In genomic region chr17:49486012-49486641, GRCh38 we compare ENCODE assay signal across 14 cellular contexts. TPM values are rescaled to one million over a fixed set of nuclear protein-coding genes. Genes with fewer than 3 reads are reported as not detected.
DNase-seq lines count a peak whose midpoint lies in the region; ATAC-seq, FAIRE-seq and TF ChIP-seq lines count a peak whose summit lies in the region.
"Had no signal": no experiment of that assay in that cellular context is flagged by ENCODE, and none has a peak within 500 bp of the region (broad histone marks: within the 10 kb centered on the region; RNA-seq: fewer than 3 reads in every experiment).

No MANE protein-coding gene starts in this region.

- H3K79me2 ChIP-seq in keratinocyte (ENCODE audit: control insufficient read depth, insufficient read depth, low read length): no peaks in the 10 kb centered on the region

- 14% methylated on average over 13 of the region's 13 CpGs for WGBS in HUES64

- TF ChIP-seq CTCF in RWPE2 (IDR thresholded peaks at IDR 0.05; ENCODE audit: poor library complexity, severe bottlenecking) (no peak), keratinocyte (optimal IDR thresholded peaks at IDR 0.05 in 1 of 3, IDR thresholded peaks at IDR 0.05 in 1 of 3, conservative IDR thresholded peaks at IDR 0.05 in 1 of 3; ENCODE audit: extremely low read depth in 1 of 3, insufficient read depth in 2 of 3, low read length in 3 of 3) (no peak)

- H3K9ac ChIP-seq in HUES64 (ENCODE audit: low read depth, low read length) (peak overlapping the region; percentile 54), keratinocyte (ENCODE audit: control insufficient read depth, extremely low read depth, insufficient read depth, low read length) (no peak overlapping the region)

- H3K4me2 ChIP-seq in keratinocyte (ENCODE audit: control insufficient read depth, extremely low read depth, insufficient read depth, low read depth, low read length): peak overlapping the region; percentile 45

- ATAC-seq in RWPE2 (ENCODE audit: low read depth) (peak; percentile 45; the same call in 1 of the 3 replicates), HG03469 (IDR thresholded peaks at IDR 0.05; ENCODE audit: unreplicated experiment) (no peak)
- ATAC-seq: activated CD4-positive, CD25-positive, alpha-beta regulatory T cell treated with anti-CD3 and anti-CD28 coated beads, Interleukin-2, amount 50 U/mL, for 24 hours had no signal

- H3K9me1 ChIP-seq in keratinocyte (ENCODE audit: control insufficient read depth, extremely low read depth, insufficient read depth, low read length): no peaks in the 10 kb centered on the region

- peak; percentile 71 for FAIRE-seq in keratinocyte (lab: Jason Lieb, UNC)
- FAIRE-seq in GM19239 (lab: Jason Lieb, UNC): no peak

- H3K9me3 ChIP-seq in HUES64 (ENCODE audit: insufficient read depth, low read depth, low read length) (no peaks in the 10 kb centered on the region), RWPE2 (ENCODE audit: severe bottlenecking) (no peaks in the 10 kb centered on the region), keratinocyte (ENCODE audit: control insufficient read depth, low read depth, low read length) (no peaks in the 10 kb centered on the region)
- H3K9me3 ChIP-seq: ovary had no signal

- H4K20me1 ChIP-seq in keratinocyte (ENCODE audit: control insufficient read depth, extremely low read depth, insufficient read depth, low read length): no peaks in the 10 kb centered on the region

- H3K36me3 ChIP-seq in HUES64 (ENCODE audit: insufficient read depth, low read length): no peaks in the 10 kb centered on the region
- H3K36me3 ChIP-seq in RWPE2 (ENCODE audit: low read depth): no peaks in the 10 kb centered on the region
- H3K36me3 ChIP-seq in keratinocyte (ENCODE audit: control insufficient read depth in 2 of 2, extremely low read depth in 1 of 2, insufficient read depth in 2 of 2, low read length in 2 of 2): no peaks in the 10 kb centered on the region
- H3K36me3 ChIP-seq: ovary had no signal

- peaks cover 24% of the 10 kb centered on the region for H3K4me1 ChIP-seq in HUES64 (ENCODE audit: insufficient read depth, low read length)
- no peaks in the 10 kb centered on the region for H3K4me1 ChIP-seq in RWPE2 (ENCODE audit: insufficient read depth, poor library complexity, severe bottlenecking)
- H3K4me1 ChIP-seq in keratinocyte (ENCODE audit: control insufficient read depth, extremely low read depth, insufficient read depth, low read length): peaks cover 6% of the 10 kb centered on the region

- H3K27ac ChIP-seq in HUES64 (ENCODE audit: low read depth, low read length) (peak overlapping the region; percentile 66; the same call in 1 of the 2 replicates), RWPE2 (ENCODE audit: poor library complexity, severe bottlenecking) (no peak overlapping the region), keratinocyte (ENCODE audit: control insufficient read depth, insufficient read depth, low read length) (no peak overlapping the region)
- H3K27ac ChIP-seq: ovary had no signal

- peak overlapping the region; percentile 45 for H3K4me3 ChIP-seq in HUES64 (ENCODE audit: low read length)
- no peak overlapping the region for H3K4me3 ChIP-seq in RWPE2 (ENCODE audit: severe bottlenecking)
- peak overlapping the region in 1 of 3 experiments; percentile 20 for H3K4me3 ChIP-seq in keratinocyte (ENCODE audit: control insufficient read depth in 2 of 3, extremely low read depth in 1 of 3, insufficient read depth in 2 of 3, low read depth in 1 of 3, low read length in 3 of 3)
- H3K4me3 ChIP-seq: ovary had no signal

- dilution Hi-C loops in keratinocyte (cut with MboI; ENCODE audit: extremely low pct_ligation_motif_present, low sequenced_read_pairs): no loop called here

- H3K27me3 ChIP-seq in HUES64 (ENCODE audit: insufficient read depth, low read length) (peaks cover 11% of the 10 kb centered on the region; the same call in 1 of the 2 replicates), RWPE2 (ENCODE audit: insufficient read depth, poor library complexity, severe bottlenecking) (no peaks in the 10 kb centered on the region), keratinocyte (ENCODE audit: control insufficient read depth, extremely low read depth, insufficient read depth, low read length) (peaks cover 34% of the 10 kb centered on the region)
- H3K27me3 ChIP-seq: ovary had no signal

- DNase-seq in CD1c-positive myeloid dendritic cell (ENCODE audit: extremely low spot score) (peak; percentile 68), RWPE2 (ENCODE audit: low spot score) (no peak), keratinocyte (ENCODE audit: low read depth, low spot score) (no peak), GM19239 (ENCODE audit: insufficient read length, low spot score) (no peak), inferior parietal cortex (ENCODE audit: extremely low spot score) (no peak), T-helper 9 cell (no peak)
- DNase-seq: activated gamma-delta T cell treated with Interleukin-2 at 50 U/mL for 16 hours; CD4-positive, CD25-positive, alpha-beta regulatory T cell; cerebellar nuclear complex; ovary; stimulated activated CD4-positive, alpha-beta T cell treated with anti-CD3 and anti-CD28 coated beads, Interleukin-4, amount 100 ng/mL, for 4 hours had no signal

- peak overlapping the region; percentile 65 for H2AFZ ChIP-seq in keratinocyte (ENCODE audit: control insufficient read depth, low read length)

RNA-seq across cellular contexts. Expression of gene NGFR, which starts 9.0 kb away (rescaled TPM):
- 9.9 TPM for polyA plus RNA-seq in HUES64 (2013, experiment 1 of 2)
- 16.5 TPM for polyA plus RNA-seq in HUES64 (2013, experiment 2 of 2)
- 0.97 to 3.1 TPM (median 1.7 TPM) in 3 replicates for polyA plus RNA-seq in keratinocyte
- polyA plus RNA-seq in keratinocyte (2011; ENCODE audit: low read depth): 0.35 TPM
- 0.52 and 1.4 TPM in 2 replicates for polyA plus RNA-seq in keratinocyte (2011; cell fraction: cytosol; rRNA removed)
- polyA plus RNA-seq in keratinocyte (2011; cell fraction: nucleus; rRNA removed): 1.4 and 2.8 TPM in 2 replicates
- polyA plus RNA-seq in keratinocyte (2012; ENCODE audit: low replicate concordance): 0.78 and 5.4 TPM in 2 replicates
- polyA minus RNA-seq in keratinocyte: 0.96 to 3.8 TPM (median 2.2 TPM) in 3 replicates
- 1.9 TPM for polyA minus RNA-seq in keratinocyte (2011; cell fraction: cytosol; rRNA and poly(A)+ RNA removed)
- 1.4 and 2.5 TPM in 2 replicates for polyA minus RNA-seq in keratinocyte (2011; cell fraction: nucleus; rRNA and poly(A)+ RNA removed)
- polyA plus RNA-seq: CD4-positive, CD25-positive, alpha-beta regulatory T cell had no signal
